21 cellular contexts compared by ENCODE assay signal in genomic region chr1:85121744-85122143, GRCh38.
"Had no signal": no experiment of that assay in that cellular context is flagged by ENCODE, and none has a peak within 500 bp of the region (broad histone marks: within the 10 kb centered on the region; RNA-seq: fewer than 3 reads in every experiment).

No MANE protein-coding gene starts in this region.

- H3K27ac Mint-ChIP-seq: activated B cell treated with CpG ODN at 0.5 μM for 24 hours; activated CD4-positive, alpha-beta memory T cell treated with anti-CD3 and anti-CD28 coated beads, Interleukin-2, amount 10 ng/mL, durations not matched to agents 7 days and 5 days; activated CD4-positive, alpha-beta T cell treated with anti-CD3 and anti-CD28 coated beads, Interleukin-2, amount 10 ng/mL, durations not matched to agents 7 days and 5 days; activated naive CD4-positive, alpha-beta T cell treated with anti-CD3 and anti-CD28 coated beads, Interleukin-2, amount 10 ng/mL, durations not matched to agents 7 days and 5 days; activated naive CD8-positive, alpha-beta T cell treated with anti-CD3 and anti-CD28 coated beads for 36 hours; activated T-helper 2 cell treated with anti-CD3 and anti-CD28 coated beads, Interferon-gamma antibody, Interleukin-2, Interleukin-4, amounts not matched to agents 10 μg/mL and 5 μg/mL and 100 μg/mL, durations not matched to agents 14 hours and 24 hours and 36 hours; T-helper 17 cell had no signal

- H3K4me1 Mint-ChIP-seq: activated B cell treated with CpG ODN at 0.5 μM for 24 hours, T-helper 17 cell had no signal

- H3K36me3 Mint-ChIP-seq: activated naive CD4-positive, alpha-beta T cell treated with anti-CD3 and anti-CD28 coated beads, Interleukin-2, amount 10 ng/mL, durations not matched to agents 7 days and 5 days; activated naive CD8-positive, alpha-beta T cell treated with anti-CD3 and anti-CD28 coated beads for 36 hours had no signal

- H3K4me3 Mint-ChIP-seq: activated B cell treated with CpG ODN at 0.5 μM for 24 hours; activated CD4-positive, alpha-beta memory T cell treated with anti-CD3 and anti-CD28 coated beads, Interleukin-2, amount 10 ng/mL, durations not matched to agents 7 days and 5 days; activated CD4-positive, alpha-beta T cell treated with anti-CD3 and anti-CD28 coated beads, Interleukin-2, amount 10 ng/mL, durations not matched to agents 7 days and 5 days; activated naive CD4-positive, alpha-beta T cell treated with anti-CD3 and anti-CD28 coated beads, Interleukin-2, amount 10 ng/mL, durations not matched to agents 7 days and 5 days; activated naive CD8-positive, alpha-beta T cell treated with anti-CD3 and anti-CD28 coated beads for 36 hours; T-helper 17 cell had no signal

- DNase-seq: activated B cell treated with CpG ODN at 0.5 μM for 24 hours; activated CD4-positive, alpha-beta memory T cell treated with anti-CD3 and anti-CD28 coated beads, Interleukin-2, amount 10 ng/mL, durations not matched to agents 7 days and 5 days; activated CD4-positive, alpha-beta T cell treated with anti-CD3 and anti-CD28 coated beads for 1 hour; activated CD4-positive, alpha-beta T cell treated with anti-CD3 and anti-CD28 coated beads, Interleukin-2, amount 10 ng/mL, durations not matched to agents 7 days and 5 days; activated gamma-delta T cell treated with Interleukin-2 at 50 U/mL for 16 hours; activated naive CD4-positive, alpha-beta T cell treated with anti-CD3 and anti-CD28 coated beads, Interleukin-2, amount 10 ng/mL, durations not matched to agents 7 days and 5 days; activated naive CD8-positive, alpha-beta T cell treated with anti-CD3 and anti-CD28 coated beads for 36 hours; activated T-cell treated with anti-CD3 and anti-CD28 coated beads for 4 hours; activated T-cell treated with anti-CD3 and anti-CD28 coated beads, Interleukin-2, amount 50 U/mL, for 48 hours; brain microvascular endothelial cell; Kasumi-1; NCI-H1048; NCI-H146; NCI-H187 treated with DMSO at 0.1 percent for 48 hours; NCI-H2081 treated with DMSO at 0.1 percent for 48 hours; NCI-H446; NCI-H524; SHP77 treated with DMSO at 0.1 percent for 48 hours; T-helper 17 cell; T-helper 9 cell had no signal

- H3K27ac ChIP-seq: brain microvascular endothelial cell had no signal

- H3K27me3 Mint-ChIP-seq: activated naive CD8-positive, alpha-beta T cell treated with anti-CD3 and anti-CD28 coated beads for 36 hours had no signal

- H3K36me3 ChIP-seq: brain microvascular endothelial cell had no signal

- H3K27me3 ChIP-seq: brain microvascular endothelial cell had no signal

- ATAC-seq: T-helper 17 cell had no signal

- H3K9me3 Mint-ChIP-seq: activated B cell treated with CpG ODN at 0.5 μM for 24 hours; activated CD4-positive, alpha-beta memory T cell treated with anti-CD3 and anti-CD28 coated beads, Interleukin-2, amount 10 ng/mL, durations not matched to agents 7 days and 5 days; activated CD4-positive, alpha-beta T cell treated with anti-CD3 and anti-CD28 coated beads, Interleukin-2, amount 10 ng/mL, durations not matched to agents 7 days and 5 days; activated naive CD4-positive, alpha-beta T cell treated with anti-CD3 and anti-CD28 coated beads, Interleukin-2, amount 10 ng/mL, durations not matched to agents 7 days and 5 days; activated naive CD8-positive, alpha-beta T cell treated with anti-CD3 and anti-CD28 coated beads for 36 hours; activated T-helper 2 cell treated with anti-CD3 and anti-CD28 coated beads, Interferon-gamma antibody, Interleukin-2, Interleukin-4, amounts not matched to agents 10 μg/mL and 5 μg/mL and 100 μg/mL, durations not matched to agents 14 hours and 24 hours and 36 hours had no signal
